Comparison of ENCODE assay signal across 17 cellular contexts in the genomic region with DNA sequence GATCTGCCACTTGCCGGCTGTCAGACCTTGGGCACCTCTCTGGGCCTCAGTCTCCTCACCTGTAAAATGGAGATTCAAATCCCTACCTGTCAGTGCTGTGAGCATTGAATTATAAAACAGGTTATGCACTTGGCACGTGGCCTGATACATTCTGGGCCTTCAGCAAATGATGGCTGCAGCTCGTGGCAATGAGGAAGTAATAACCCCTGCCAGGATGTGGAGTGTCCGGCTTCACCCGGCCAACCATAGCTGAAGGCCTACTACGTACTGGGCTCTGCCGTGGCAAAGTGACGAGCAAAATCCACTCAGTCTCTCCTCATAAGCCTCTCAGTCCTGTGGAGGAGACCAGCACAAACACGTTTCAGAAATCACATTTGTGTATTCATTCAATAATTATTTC. TPM values are rescaled to one million over a fixed set of nuclear protein-coding genes. Genes with fewer than 3 reads are reported as not detected.
DNase-seq lines count a peak whose midpoint lies in the region; FAIRE-seq and TF ChIP-seq lines count a peak whose summit lies in the region.
"Had no signal": no experiment of that assay in that cellular context is flagged by ENCODE, and none has a peak within 500 bp of the region (broad histone marks: within the 10 kb centered on the region; RNA-seq: fewer than 3 reads in every experiment).

No MANE protein-coding gene starts in this region.

- no peak overlapping the region for H2BK120ac ChIP-seq in neuronal stem cell (ENCODE audit: low read depth, low read length)

- no peak overlapping the region for H2BK5ac ChIP-seq in neuronal stem cell (ENCODE audit: low read length)

- H2BK12ac ChIP-seq in neuronal stem cell (ENCODE audit: low read length), result no peak overlapping the region

- H2BK15ac ChIP-seq in neuronal stem cell (ENCODE audit: low read length), result no peak overlapping the region

- H3K4me3 ChIP-seq in neuronal stem cell (ENCODE audit: low read length in 2 of 2), result no peak overlapping the region
- H3K4me3 ChIP-seq: BLaER1, GM12878 had no signal

- FAIRE-seq in HTR-8/SVneo (lab: Jason Lieb, UNC), result peak; percentile 78
- FAIRE-seq: GM12878, GM18507 had no signal

- H3K4me1 ChIP-seq in neuronal stem cell (ENCODE audit: control insufficient read depth in 2 of 2, insufficient read depth in 1 of 2, low read depth in 1 of 2, low read length in 2 of 2), result peaks cover 0 to 2% of the 10 kb centered on the region in 2 donors

- no peak for TF ChIP-seq CTCF in VCaP (conservative IDR thresholded peaks at IDR 0.05)

- no peak overlapping the region for H3K4ac ChIP-seq in neuronal stem cell (ENCODE audit: low read length)

- DNase-seq in NCI-H2029 (lab: John Stamatoyannopoulos, UW) (peak; percentile 36), NCI-H2029 treated with DMSO at 0.1 percent for 48 hours (lab: John Stamatoyannopoulos, UW) (no peak), HTR-8/SVneo (ENCODE audit: insufficient read length, low spot score) (no peak), neuronal stem cell (ENCODE audit: low spot score) (no peak), NCI-H774 (lab: John Stamatoyannopoulos, UW) (no peak), HK-2 (ENCODE audit: unreplicated experiment) (no peak)
- DNase-seq in NK-92 treated with Interleukin-12 subunit alpha and Interleukin-12 subunit beta, amount 100 ng/mL, for 24 hours (lab: John Stamatoyannopoulos, UW), result no peak
- DNase-seq: 8988T; AML-193; CD4-positive, CD25-positive, alpha-beta regulatory T cell; DMS79; HCEC 1CT; HFFc6 had no signal

- H4K8ac ChIP-seq in neuronal stem cell (ENCODE audit: low read depth, low read length), result no peak overlapping the region

- peak overlapping the region; percentile 69 for H3K27ac ChIP-seq in VCaP
- no peak overlapping the region for H3K27ac ChIP-seq in neuronal stem cell (replicated peaks; ENCODE audit: low read length)
- H3K27ac ChIP-seq: BLaER1 had no signal

- no peak overlapping the region for H4K91ac ChIP-seq in neuronal stem cell (ENCODE audit: low read depth, low read length, poor library complexity)

- peaks cover 0 to 3% of the 10 kb centered on the region in 2 donors for H3K9me3 ChIP-seq in neuronal stem cell (replicated peaks in 1 of 2; ENCODE audit: control insufficient read depth in 2 of 2, insufficient read depth in 1 of 2, low read depth in 1 of 2, low read length in 2 of 2)
- H3K9me3 ChIP-seq: BLaER1 had no signal

- no peak overlapping the region for H3K4me2 ChIP-seq in neuronal stem cell (ENCODE audit: insufficient read depth, low read length, poor library complexity, severe bottlenecking)
- H3K4me2 ChIP-seq: BLaER1 had no signal

- no peak overlapping the region for H2AFZ ChIP-seq in neuronal stem cell (ENCODE audit: low read length)

- WGBS in neuronal stem cell (ENCODE audit: extremely low coverage in 2 of 2, insufficient read length in 2 of 2, insufficient replicate concordance in 1 of 2), 2 donors, result no CpG with 5 or more reads among the region's 9 CpGs

- no peaks in the 10 kb centered on the region for H3K27me3 ChIP-seq in neuronal stem cell (ENCODE audit: control insufficient read depth in 3 of 3, insufficient read depth in 3 of 3, low read depth in 1 of 3, low read length in 3 of 3)
- H3K27me3 ChIP-seq: BLaER1 had no signal

- H3K9ac ChIP-seq in neuronal stem cell (ENCODE audit: low read depth, low read length, poor library complexity), result no peak overlapping the region
- H3K9ac ChIP-seq: BLaER1 had no signal

- no peaks in the 10 kb centered on the region for H3K36me3 ChIP-seq in neuronal stem cell (replicated peaks in 1 of 2; ENCODE audit: control insufficient read depth in 2 of 2, insufficient read depth in 2 of 2, low read length in 2 of 2)
- H3K36me3 ChIP-seq: BLaER1 had no signal

- no peak overlapping the region for H3K23ac ChIP-seq in neuronal stem cell (ENCODE audit: low read depth, low read length, poor library complexity)

- H2AK5ac ChIP-seq in neuronal stem cell (ENCODE audit: low read depth, low read length), result peak overlapping the region; percentile 25

- H3K18ac ChIP-seq in neuronal stem cell (ENCODE audit: low read length), result no peak overlapping the region

- H3K79me1 ChIP-seq in neuronal stem cell (ENCODE audit: low read depth, low read length), result no peaks in the 10 kb centered on the region

- no peak overlapping the region for H3K14ac ChIP-seq in neuronal stem cell (ENCODE audit: low read length)

RNA-seq across cellular contexts. Expression of gene VSTM2L, which starts 10.9 kb away (rescaled TPM):
- 9.1 TPM for polyA plus RNA-seq in neuronal stem cell (2013, experiment 1 of 2)
- 8.0 TPM for polyA plus RNA-seq in neuronal stem cell (2013, experiment 2 of 2)
- polyA plus RNA-seq: CD4-positive, CD25-positive, alpha-beta regulatory T cell had no signal
